8 cellular contexts compared by ENCODE assay signal in genomic region chr2:156319811-156320490, GRCh38. TPM values are rescaled to one million over a fixed set of nuclear protein-coding genes. Genes with fewer than 3 reads are reported as not detected.
A peak's percentile ranks its signal among the peaks of the same experiment; 100 is the strongest.
DNase-seq lines count a peak whose midpoint lies in the region; TF ChIP-seq lines count a peak whose summit lies in the region.

No MANE protein-coding gene starts in this region.

- H3K27me3 Mint-ChIP-seq in endodermal cell (ENCODE audit: insufficient read depth) (peaks cover 92% of the 10 kb centered on the region), mesothelial cell of epicardium (ENCODE audit: low read depth) (peaks cover 88% of the 10 kb centered on the region)

- peak; percentile 34 for DNase-seq in activated T-cell treated with anti-CD3 and anti-CD28 coated beads, Interleukin-2, amount 50 U/mL, for 1 hour
- no peak for DNase-seq in activated T-cell treated with anti-CD3 and anti-CD28 coated beads, Interleukin-2, amount 50 U/mL, for 48 hours
- DNase-seq in endodermal cell (peak; percentile 78), mesothelial cell of epicardium (ENCODE audit: low spot score in 2 of 2, unreplicated experiment in 2 of 2) (no peak), DMS153 (lab: John Stamatoyannopoulos, UW) (no peak), NCI-H2081 treated with DMSO at 0.1 percent for 48 hours (lab: John Stamatoyannopoulos, UW) (no peak), NCI-H524 (lab: John Stamatoyannopoulos, UW) (no peak)

- H3K27ac Mint-ChIP-seq in endodermal cell: no peak overlapping the region
- H3K27ac Mint-ChIP-seq in mesothelial cell of epicardium: no peak overlapping the region

- H3K27me3 ChIP-seq in endodermal cell (ENCODE audit: control insufficient read depth, insufficient read depth, low read length, poor library complexity, severe bottlenecking): peaks cover 74% of the 10 kb centered on the region

- TF ChIP-seq CTCF in endodermal cell (conservative IDR thresholded peaks at IDR 0.05) (peak; percentile 38), mesothelial cell of epicardium (IDR thresholded peaks at IDR 0.05; ENCODE audit: unreplicated experiment) (no peak)

- H3K4me3 Mint-ChIP-seq in endodermal cell: peak overlapping the region; percentile 59
- peak overlapping the region; percentile 62 for H3K4me3 Mint-ChIP-seq in mesothelial cell of epicardium

- H3K9me3 ChIP-seq in endodermal cell (ENCODE audit: control insufficient read depth, low read length): peaks cover 19% of the 10 kb centered on the region

- H3K36me3 Mint-ChIP-seq in endodermal cell (ENCODE audit: low read depth): no peaks in the 10 kb centered on the region
- H3K36me3 Mint-ChIP-seq in mesothelial cell of epicardium: no peaks in the 10 kb centered on the region

- H3K4me1 Mint-ChIP-seq in endodermal cell (peaks cover 14% of the 10 kb centered on the region), mesothelial cell of epicardium (peaks cover 15% of the 10 kb centered on the region)

- H3K9me3 Mint-ChIP-seq in endodermal cell (peaks cover 21% of the 10 kb centered on the region), mesothelial cell of epicardium (no peaks in the 10 kb centered on the region)

- no peak overlapping the region for H3K27ac ChIP-seq in endodermal cell (ENCODE audit: low read depth, low read length)
- no peak overlapping the region for H3K27ac ChIP-seq in urinary bladder (ENCODE audit: low read depth)

- H3K36me3 ChIP-seq in endodermal cell (ENCODE audit: control insufficient read depth, insufficient read depth, low read length) (no peaks in the 10 kb centered on the region), urinary bladder (ENCODE audit: insufficient read depth) (no peaks in the 10 kb centered on the region)

- no peak overlapping the region for H3K9ac ChIP-seq in endodermal cell (ENCODE audit: extremely low read depth, low read length, poor library complexity, severe bottlenecking)

- H3K4me3 ChIP-seq in endodermal cell (ENCODE audit: low read length) (no peak overlapping the region), urinary bladder (ENCODE audit: low read depth, low read length) (peak overlapping the region; percentile 27)

- H3K4me1 ChIP-seq in endodermal cell (ENCODE audit: control insufficient read depth, insufficient read depth, low read length) (no peaks in the 10 kb centered on the region), urinary bladder (ENCODE audit: insufficient read depth) (no peaks in the 10 kb centered on the region)

- WGBS in endodermal cell (ENCODE audit: insufficient coverage in 1 of 2, insufficient read length in 1 of 2), 2 experiments: 86 to 92% methylated on average over 34 to 47 of the region's 47 CpGs
- WGBS in urinary bladder: 3% methylated on average over 47 of the region's 47 CpGs

RNA-seq across cellular contexts. Expression of gene NR4A2, which starts 12.6 kb away (rescaled TPM):
- total RNA-seq in endodermal cell: 1 to 10 TPM; 1.2 to 1.6 TPM
- 2.3 TPM for polyA plus RNA-seq in endodermal cell (2013, experiment 1 of 2)
- 1.5 TPM for polyA plus RNA-seq in endodermal cell (2013, experiment 2 of 2)
- total RNA-seq in mesothelial cell of epicardium: 1.6 to 2.1 TPM (median 1.7 TPM) in 3 replicates
- 2.9 TPM for total RNA-seq in urinary bladder
- polyA plus RNA-seq in urinary bladder: 11.1 TPM

Comparison
In these comparisons a context has a peak if more than half of its experiments do, and no peak if none do; other contexts are left out.
1. DNase-seq: peak in activated T-cell treated with anti-CD3 and anti-CD28 coated beads, Interleukin-2, amount 50 U/mL, for 1 hour (single experiment) and endodermal cell (single experiment); none in activated T-cell treated with anti-CD3 and anti-CD28 coated beads, Interleukin-2, amount 50 U/mL, for 48 hours (0 of 2), mesothelial cell of epicardium (0 of 2), DMS153 (single experiment), NCI-H2081 treated with DMSO at 0.1 percent for 48 hours (single experiment) and NCI-H524 (0 of 2).